2 cellular contexts compared by ENCODE assay signal in genomic region chr2:47485751-47486300, GRCh38.
TF ChIP-seq lines count a peak whose summit lies in the region.

No MANE protein-coding gene starts in this region.

TF ChIP-seq in GM23338, 12 proteins besides CTCF, POLR2A, EP300 and RAD21 (continued from another document):
- no peak for TF ChIP-seq REST (IDR thresholded peaks at IDR 0.05; ENCODE audit: unreplicated experiment)
- no peak for TF ChIP-seq EZH2 (IDR thresholded peaks at IDR 0.05; ENCODE audit: low read depth, unreplicated experiment)
- no peak for TF ChIP-seq ZNF462 (CRISPR knock-in tag; IDR thresholded peaks at IDR 0.05)

TF ChIP-seq in WTC11, 78 proteins besides CTCF, POLR2A, EP300 and RAD21 (continued from another document):
- TF ChIP-seq ZNF532 (CRISPR knock-in tag; IDR thresholded peaks at IDR 0.05; ENCODE audit: borderline replicate concordance): no peak
- no peak for TF ChIP-seq ZNF396 (CRISPR knock-in tag; IDR thresholded peaks at IDR 0.05; ENCODE audit: borderline replicate concordance)
- no peak for TF ChIP-seq USF1 (CRISPR knock-in tag; IDR thresholded peaks at IDR 0.05)
- TF ChIP-seq STAT6 (CRISPR knock-in tag; conservative IDR thresholded peaks at IDR 0.05; ENCODE audit: low read depth): no peak
- no peak for TF ChIP-seq KAT7 (CRISPR knock-in tag; IDR thresholded peaks at IDR 0.05; ENCODE audit: borderline replicate concordance)
- no peak for TF ChIP-seq AFF4 (CRISPR knock-in tag; IDR thresholded peaks at IDR 0.05; ENCODE audit: borderline replicate concordance)
- TF ChIP-seq ZMAT4 (CRISPR knock-in tag; IDR thresholded peaks at IDR 0.05): no peak
- no peak for TF ChIP-seq PREB (CRISPR knock-in tag; IDR thresholded peaks at IDR 0.05; ENCODE audit: borderline replicate concordance)
- no peak for TF ChIP-seq FOXP1 (CRISPR knock-in tag; IDR thresholded peaks at IDR 0.05; ENCODE audit: borderline replicate concordance)
- no peak for TF ChIP-seq TP53 (CRISPR knock-in tag; IDR thresholded peaks at IDR 0.05)
- TF ChIP-seq ESRRA (CRISPR knock-in tag; IDR thresholded peaks at IDR 0.05; ENCODE audit: borderline replicate concordance): no peak
